ENCODE assay signal across 8 cellular contexts in the genomic region with DNA sequence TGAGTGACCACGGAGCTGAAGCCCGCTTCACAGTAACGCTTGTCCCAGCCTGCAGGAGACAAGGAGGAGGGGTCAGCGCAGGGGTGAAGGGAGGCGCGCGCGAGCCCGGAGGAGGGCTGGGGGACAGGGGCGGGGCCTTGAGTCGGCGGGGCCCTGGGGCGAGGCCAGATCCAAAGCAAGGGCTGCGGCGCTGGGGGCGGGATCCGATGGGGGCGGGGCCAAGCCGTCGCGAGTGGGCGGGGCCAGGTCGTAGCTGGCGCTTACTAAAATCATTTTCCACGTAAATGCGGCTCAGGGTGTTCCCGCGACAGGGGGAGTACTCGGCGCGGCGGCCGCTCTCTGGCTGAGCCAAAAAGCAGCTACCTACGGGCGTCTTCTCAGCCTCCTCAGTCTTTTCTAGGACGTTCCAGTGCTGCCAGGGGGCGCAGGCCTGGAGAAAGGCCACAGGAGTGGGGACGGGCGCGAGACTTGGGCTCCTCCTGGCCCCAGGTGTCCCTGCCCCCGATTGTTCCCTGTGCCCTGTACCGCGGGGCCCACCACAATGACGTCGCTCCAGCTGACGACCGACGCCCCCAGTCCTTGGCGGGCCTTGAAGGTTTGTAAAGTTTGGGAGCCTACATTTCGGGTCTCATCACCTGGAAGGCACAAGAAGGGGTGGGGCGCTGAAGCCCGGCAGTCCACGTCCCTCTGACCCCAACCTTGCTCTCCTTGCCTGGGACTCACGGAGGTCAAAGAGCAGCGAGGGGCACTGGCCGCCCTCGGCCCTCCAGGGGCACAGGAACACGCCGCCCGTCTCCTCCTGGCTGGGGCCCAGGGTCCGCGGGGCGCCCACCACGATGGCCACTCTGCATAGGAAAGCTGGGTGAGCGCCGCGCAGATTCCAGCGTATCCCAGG. TPM values are rescaled to one million over a fixed set of nuclear protein-coding genes. Genes with fewer than 3 reads are reported as not detected.
DNase-seq lines count a peak whose midpoint lies in the region; ATAC-seq, FAIRE-seq and TF ChIP-seq lines count a peak whose summit lies in the region.

No MANE protein-coding gene starts in this region.

- H3K27ac ChIP-seq in SK-N-MC = no peak overlapping the region
- H3K27ac ChIP-seq in thoracic aorta = no peak overlapping the region

- H3K36me3 ChIP-seq in SK-N-MC (ENCODE audit: insufficient read depth, low read length) = no peaks in the 10 kb centered on the region
- H3K36me3 ChIP-seq in thoracic aorta = no peaks in the 10 kb centered on the region

- peak; percentile 84 for FAIRE-seq in GM12891 (lab: Jason Lieb, UNC)

- H3K9me3 ChIP-seq in SK-N-MC (ENCODE audit: low read depth, low read length) (no peaks in the 10 kb centered on the region), thoracic aorta (no peaks in the 10 kb centered on the region)

- peaks cover 0 to 19% of the 10 kb centered on the region in 2 donors for H3K4me1 ChIP-seq in thoracic aorta (ENCODE audit: control insufficient read depth in 1 of 2, low read depth in 2 of 2)

- TF ChIP-seq CTCF in glutamatergic neuron (IDR thresholded peaks at IDR 0.05; ENCODE audit: partially characterized antibody, unreplicated experiment) (no peak), osteocyte (IDR thresholded peaks at IDR 0.05) (peak; percentile 36), thoracic aorta (IDR thresholded peaks at IDR 0.05) (no peak)

- H3K27me3 Mint-ChIP-seq in activated naive CD4-positive, alpha-beta T cell treated with anti-CD3 and anti-CD28 coated beads, Interleukin-2, amount 10 ng/mL, durations not matched to agents 7 days and 5 days = peaks cover 83% of the 10 kb centered on the region
- peaks cover 12% of the 10 kb centered on the region for H3K27me3 Mint-ChIP-seq in glutamatergic neuron (ENCODE audit: unreplicated experiment)
- peaks cover 14% of the 10 kb centered on the region for H3K27me3 Mint-ChIP-seq in osteocyte (ENCODE audit: unreplicated experiment)

- peak; percentile 68 for ATAC-seq in thoracic aorta (ENCODE audit: insufficient number of reproducible peaks, low FRiP score, low read depth)

- peak; percentile 92 for DNase-seq in GM12891 (ENCODE audit: insufficient read length, low spot score)
- DNase-seq in Kasumi-1 (lab: John Stamatoyannopoulos, UW) = peak; percentile 70 to 74
- DNase-seq in SK-N-MC (ENCODE audit: low read depth, low spot score) = peak; percentile 20
- DNase-seq in activated naive CD4-positive, alpha-beta T cell treated with anti-CD3 and anti-CD28 coated beads, Interleukin-2, amount 10 ng/mL, durations not matched to agents 7 days and 5 days = peak; percentile 91
- peak; percentile 87 for DNase-seq in glutamatergic neuron
- DNase-seq in osteocyte (ENCODE audit: extremely low spot score, unreplicated experiment) = no peak
- no peak for DNase-seq in thoracic aorta (ENCODE audit: low spot score)
- DNase-seq in NK-92 treated with Interleukin-12 subunit alpha and Interleukin-12 subunit beta, amount 100 ng/mL, for 24 hours (lab: John Stamatoyannopoulos, UW) = no peak

- CTCF ChIA-PET in activated naive CD4-positive, alpha-beta T cell treated with anti-CD3 and anti-CD28 coated beads, Interleukin-2, amount 10 ng/mL, durations not matched to agents 7 days and 5 days (lab: Charles Lee) = interaction anchor here (1.3 to 2.2 kb wide), 2 partner anchors 10 to 138 kb away, joined by 3 to 12 read pairs; no protein-coding TSS in a partner anchor

- H3K9me3 Mint-ChIP-seq in activated naive CD4-positive, alpha-beta T cell treated with anti-CD3 and anti-CD28 coated beads, Interleukin-2, amount 10 ng/mL, durations not matched to agents 7 days and 5 days = no peaks in the 10 kb centered on the region
- H3K9me3 Mint-ChIP-seq in glutamatergic neuron (ENCODE audit: unreplicated experiment) = peaks cover 3% of the 10 kb centered on the region
- no peaks in the 10 kb centered on the region for H3K9me3 Mint-ChIP-seq in osteocyte (ENCODE audit: unreplicated experiment)

- H3K36me3 Mint-ChIP-seq in activated naive CD4-positive, alpha-beta T cell treated with anti-CD3 and anti-CD28 coated beads, Interleukin-2, amount 10 ng/mL, durations not matched to agents 7 days and 5 days = no peaks in the 10 kb centered on the region
- H3K36me3 Mint-ChIP-seq in glutamatergic neuron (ENCODE audit: unreplicated experiment) (no peaks in the 10 kb centered on the region), osteocyte (ENCODE audit: unreplicated experiment) (no peaks in the 10 kb centered on the region)

- peak overlapping the region; percentile 84 for H3K4me3 ChIP-seq in SK-N-MC
- H3K4me3 ChIP-seq in thoracic aorta = peak overlapping the region; percentile 72

- peak overlapping the region; percentile 69 for H3K4me3 Mint-ChIP-seq in activated naive CD4-positive, alpha-beta T cell treated with anti-CD3 and anti-CD28 coated beads, Interleukin-2, amount 10 ng/mL, durations not matched to agents 7 days and 5 days
- H3K4me3 Mint-ChIP-seq in glutamatergic neuron (ENCODE audit: unreplicated experiment) = peak overlapping the region; percentile 84
- H3K4me3 Mint-ChIP-seq in osteocyte (ENCODE audit: unreplicated experiment) = peak overlapping the region; percentile 70

- H3K4me1 Mint-ChIP-seq in activated naive CD4-positive, alpha-beta T cell treated with anti-CD3 and anti-CD28 coated beads, Interleukin-2, amount 10 ng/mL, durations not matched to agents 7 days and 5 days = peaks cover 15% of the 10 kb centered on the region
- H3K4me1 Mint-ChIP-seq in glutamatergic neuron (ENCODE audit: low read depth, unreplicated experiment) = no peaks in the 10 kb centered on the region
- H3K4me1 Mint-ChIP-seq in osteocyte (ENCODE audit: unreplicated experiment) = peaks cover 9% of the 10 kb centered on the region

- TF ChIP-seq POLR2A in GM12891 (IDR thresholded peaks at IDR 0.05; ENCODE audit: low read depth, low read length) = no peak

- no peaks in the 10 kb centered on the region for H3K27me3 ChIP-seq in thoracic aorta (replicated peaks; ENCODE audit: insufficient read depth)

- peak overlapping the region; percentile 79 for H3K9ac ChIP-seq in SK-N-MC (ENCODE audit: insufficient read length)

- no peak overlapping the region for H3K27ac Mint-ChIP-seq in activated naive CD4-positive, alpha-beta T cell treated with anti-CD3 and anti-CD28 coated beads, Interleukin-2, amount 10 ng/mL, durations not matched to agents 7 days and 5 days
- no peak overlapping the region for H3K27ac Mint-ChIP-seq in glutamatergic neuron (ENCODE audit: unreplicated experiment)
- H3K27ac Mint-ChIP-seq in osteocyte (ENCODE audit: unreplicated experiment) = no peak overlapping the region

TF ChIP-seq in GM12891, 5 proteins besides CTCF, POLR2A, EP300 and RAD21:
- no peak for TF ChIP-seq POU2F2 (IDR thresholded peaks at IDR 0.05; ENCODE audit: low read depth, low read length)
- TF ChIP-seq SPI1 (IDR thresholded peaks at IDR 0.05; ENCODE audit: low read depth, low read length) = no peak
- TF ChIP-seq TAF1 (IDR thresholded peaks at IDR 0.05; ENCODE audit: low read depth, low read length) = no peak
- TF ChIP-seq POLR2AphosphoS5 (IDR thresholded peaks at IDR 0.05; ENCODE audit: low read depth, low read length) = no peak
- TF ChIP-seq PAX5 (IDR thresholded peaks at IDR 0.05; ENCODE audit: insufficient read depth, low read length, severe bottlenecking) = no peak
TF ChIP-seq in GM12891: peak in this region for 0.

RNA-seq across cellular contexts. Expression of a gene that starts 3.9 kb away (rescaled TPM):
- 0.10 TPM for polyA plus RNA-seq in GM12891 (2012; ENCODE audit: low read depth, missing spikeins)
- 7.1 TPM for total RNA-seq in glutamatergic neuron (ENCODE audit: unreplicated experiment)
- total RNA-seq in osteocyte = 0.81 and 0.86 TPM in 2 replicates
- 1 to 10 TPM in 1 of 2 donors, under 1 TPM in 1; 0.28 to 3.4 TPM for total RNA-seq in thoracic aorta

RNA-seq across cellular contexts. Expression of a gene that starts 21.9 kb away (rescaled TPM):
- polyA plus RNA-seq in GM12891 (2012; ENCODE audit: low read depth, missing spikeins) = 0.98 TPM
- total RNA-seq in glutamatergic neuron (ENCODE audit: unreplicated experiment) = 81.3 TPM
- total RNA-seq in osteocyte = 26.1 and 26.9 TPM in 2 replicates
- total RNA-seq in thoracic aorta = under 1 TPM in 1 of 2 donors, not detected in 1; 0.63 TPM

RNA-seq across cellular contexts. Expression of a gene that starts 40.4 kb away (rescaled TPM):
- 208 TPM for polyA plus RNA-seq in GM12891 (2012; ENCODE audit: low read depth, missing spikeins)
- total RNA-seq in glutamatergic neuron (ENCODE audit: unreplicated experiment) (88.7 TPM), osteocyte (574 and 620 TPM in 2 replicates), thoracic aorta (100 to 1,000 TPM; 203 to 292 TPM)

Comparison
In these comparisons a context has a peak if more than half of its experiments do, and no peak if none do; other contexts are left out.
1. DNase-seq: peak in GM12891 (single experiment), Kasumi-1 (2 of 2), SK-N-MC (single experiment), activated naive CD4-positive, alpha-beta T cell treated with anti-CD3 and anti-CD28 coated beads, Interleukin-2, amount 10 ng/mL, durations not matched to agents 7 days and 5 days (single experiment) and glutamatergic neuron (single experiment); none in osteocyte (single experiment), thoracic aorta (single experiment) and NK-92 treated with Interleukin-12 subunit alpha and Interleukin-12 subunit beta, amount 100 ng/mL, for 24 hours (single experiment).
2. RNA of a gene that starts 21.9 kb away (total RNA-seq): 81.3 TPM in glutamatergic neuron (single experiment) and 26.1 to 26.9 TPM in osteocyte; 0.63 TPM in thoracic aorta; every median in the first group is over 10 times any median in the second.
3. Peak in every context shown above with its lines, with median percentiles within 50 percentile points of each other: H3K4me3 Mint-ChIP-seq.